In genomic region chr21:45162809-45163208, GRCh38 we compare ENCODE assay signal across 23 cellular contexts.
DNase-seq lines count a peak whose midpoint lies in the region; TF ChIP-seq lines count a peak whose summit lies in the region.
"Had no signal": no experiment of that assay in that cellular context is flagged by ENCODE, and none has a peak within 500 bp of the region (broad histone marks: within the 10 kb centered on the region; RNA-seq: fewer than 3 reads in every experiment).

No MANE protein-coding gene starts in this region.

- no peaks in the 10 kb centered on the region for H3K27me3 ChIP-seq in neuronal stem cell (ENCODE audit: control insufficient read depth in 3 of 3, insufficient read depth in 3 of 3, low read depth in 1 of 3, low read length in 3 of 3)
- no peaks in the 10 kb centered on the region for H3K27me3 ChIP-seq in skeletal muscle tissue (ENCODE audit: control insufficient read depth in 3 of 3, insufficient read depth in 3 of 3, low read length in 3 of 3)
- H3K27me3 ChIP-seq: BLaER1, Peyer's patch had no signal

- no peak overlapping the region for H2BK15ac ChIP-seq in neuronal stem cell (ENCODE audit: low read length)

- H2AK5ac ChIP-seq in neuronal stem cell (ENCODE audit: low read depth, low read length): no peak overlapping the region

- H2BK5ac ChIP-seq in neuronal stem cell (ENCODE audit: low read length): no peak overlapping the region

- H3K4me3 Mint-ChIP-seq in osteocyte (ENCODE audit: unreplicated experiment): no peak overlapping the region
- H3K4me3 Mint-ChIP-seq: CD4-positive, alpha-beta T cell had no signal

- H3K4me3 ChIP-seq in coronary artery: no peak overlapping the region
- no peak overlapping the region for H3K4me3 ChIP-seq in neuronal stem cell (ENCODE audit: low read length in 2 of 2)
- no peak overlapping the region for H3K4me3 ChIP-seq in skeletal muscle tissue (ENCODE audit: low read length in 3 of 3)
- H3K4me3 ChIP-seq: BLaER1, GM12878, Peyer's patch had no signal

- peak overlapping the region in 1 of 2 donors; percentile 52 for H3K27ac ChIP-seq in coronary artery
- H3K27ac ChIP-seq in neuronal stem cell (replicated peaks; ENCODE audit: low read length): no peak overlapping the region
- H3K27ac ChIP-seq in skeletal muscle tissue (ENCODE audit: low read depth, low read length): peak overlapping the region; percentile 69
- H3K27ac ChIP-seq: BLaER1, Peyer's patch had no signal

- H3K36me3 ChIP-seq in neuronal stem cell (replicated peaks in 1 of 2; ENCODE audit: control insufficient read depth in 2 of 2, insufficient read depth in 2 of 2, low read length in 2 of 2) (no peaks in the 10 kb centered on the region), skeletal muscle tissue (ENCODE audit: control insufficient read depth in 3 of 3, insufficient read depth in 3 of 3, low read length in 3 of 3) (peaks cover 0 to 3% (median 0%) of the 10 kb centered on the region in 3 donors)
- H3K36me3 ChIP-seq: Peyer's patch had no signal

- DNase-seq in coronary artery (ENCODE audit: low spot score) (peak; percentile 46), neuronal stem cell (ENCODE audit: low spot score) (no peak), T1000 (lab: John Stamatoyannopoulos, UW) (no peak), kidney glomerular epithelial cell (lab: John Stamatoyannopoulos, UW) (no peak), osteocyte (ENCODE audit: extremely low spot score, unreplicated experiment) (no peak), NCI-H1436 treated with DMSO at 0.1 percent for 48 hours (lab: John Stamatoyannopoulos, UW) (no peak)
- DNase-seq: ACHN; Caco-2; CD4-positive, alpha-beta T cell; DMS 273 treated with DMSO at 0.1 percent for 48 hours; DMS79 treated with DMSO at 0.1 percent for 48 hours; GOT3; Karpas-422; MV-4-11; NCI-H1105 treated with DMSO at 0.1 percent for 48 hours; NCI-H1694; NCI-H2081; NCI-H2171 treated with DMSO at 0.1 percent for 48 hours; NCI-H526; Peyer's patch had no signal

- H4K91ac ChIP-seq in neuronal stem cell (ENCODE audit: low read depth, low read length, poor library complexity): no peak overlapping the region

- H3K4me1 Mint-ChIP-seq in osteocyte (ENCODE audit: unreplicated experiment): peaks cover 21% of the 10 kb centered on the region

- no peak overlapping the region for H2BK12ac ChIP-seq in neuronal stem cell (ENCODE audit: low read length)

- H3K4me1 ChIP-seq in neuronal stem cell (ENCODE audit: control insufficient read depth in 2 of 2, insufficient read depth in 1 of 2, low read depth in 1 of 2, low read length in 2 of 2): peaks cover 8 to 16% of the 10 kb centered on the region in 2 donors
- H3K4me1 ChIP-seq in skeletal muscle tissue (ENCODE audit: control insufficient read depth in 3 of 3, insufficient read depth in 3 of 3, low read length in 3 of 3): peaks cover 21 to 49% (median 41%) of the 10 kb centered on the region in 3 donors
- H3K4me1 ChIP-seq: Caco-2, Peyer's patch had no signal

- H3K18ac ChIP-seq in neuronal stem cell (ENCODE audit: low read length): no peak overlapping the region

- H3K9me3 Mint-ChIP-seq in osteocyte (ENCODE audit: unreplicated experiment): no peaks in the 10 kb centered on the region
- H3K9me3 Mint-ChIP-seq: CD4-positive, alpha-beta T cell had no signal

- no peak overlapping the region for H2BK120ac ChIP-seq in neuronal stem cell (ENCODE audit: low read depth, low read length)

- H3K9ac ChIP-seq in neuronal stem cell (ENCODE audit: low read depth, low read length, poor library complexity): no peak overlapping the region
- H3K9ac ChIP-seq in skeletal muscle tissue (ENCODE audit: low read depth in 1 of 3, low read length in 3 of 3): peak overlapping the region in 2 of 3 donors; percentile 51 to 60
- H3K9ac ChIP-seq: BLaER1 had no signal

- H3K27ac Mint-ChIP-seq in osteocyte (ENCODE audit: unreplicated experiment): no peak overlapping the region
- H3K27ac Mint-ChIP-seq: CD4-positive, alpha-beta T cell had no signal

- H3K23ac ChIP-seq in neuronal stem cell (ENCODE audit: low read depth, low read length, poor library complexity): peak overlapping the region; percentile 18

- H3K4ac ChIP-seq in neuronal stem cell (ENCODE audit: low read length): no peak overlapping the region

- WGBS in neuronal stem cell (ENCODE audit: extremely low coverage in 2 of 2, insufficient read length in 2 of 2, insufficient replicate concordance in 1 of 2), 2 donors: no CpG with 5 or more reads among the region's 5 CpGs

- no peak overlapping the region for H3K14ac ChIP-seq in neuronal stem cell (ENCODE audit: low read length)

- TF ChIP-seq CTCF in coronary artery (IDR thresholded peaks at IDR 0.05) (no peak), osteocyte (IDR thresholded peaks at IDR 0.05) (no peak)

- H4K8ac ChIP-seq in neuronal stem cell (ENCODE audit: low read depth, low read length): no peak overlapping the region

- H3K27me3 Mint-ChIP-seq in osteocyte (ENCODE audit: unreplicated experiment): no peaks in the 10 kb centered on the region
- H3K27me3 Mint-ChIP-seq: CD4-positive, alpha-beta T cell had no signal

- no peak overlapping the region for H3K4me2 ChIP-seq in neuronal stem cell (ENCODE audit: insufficient read depth, low read length, poor library complexity, severe bottlenecking)
- H3K4me2 ChIP-seq: BLaER1 had no signal

- no peaks in the 10 kb centered on the region for H3K79me1 ChIP-seq in neuronal stem cell (ENCODE audit: low read depth, low read length)

- no peak overlapping the region for H2AFZ ChIP-seq in neuronal stem cell (ENCODE audit: low read length)

- H3K9me3 ChIP-seq in neuronal stem cell (replicated peaks in 1 of 2; ENCODE audit: control insufficient read depth in 2 of 2, insufficient read depth in 1 of 2, low read depth in 1 of 2, low read length in 2 of 2) (no peaks in the 10 kb centered on the region), skeletal muscle tissue (ENCODE audit: control insufficient read depth in 3 of 3, low read length in 3 of 3) (no peaks in the 10 kb centered on the region)
- H3K9me3 ChIP-seq: Caco-2, Peyer's patch had no signal

- no peaks in the 10 kb centered on the region for H3K36me3 Mint-ChIP-seq in osteocyte (ENCODE audit: unreplicated experiment)
